In the genomic region with DNA sequence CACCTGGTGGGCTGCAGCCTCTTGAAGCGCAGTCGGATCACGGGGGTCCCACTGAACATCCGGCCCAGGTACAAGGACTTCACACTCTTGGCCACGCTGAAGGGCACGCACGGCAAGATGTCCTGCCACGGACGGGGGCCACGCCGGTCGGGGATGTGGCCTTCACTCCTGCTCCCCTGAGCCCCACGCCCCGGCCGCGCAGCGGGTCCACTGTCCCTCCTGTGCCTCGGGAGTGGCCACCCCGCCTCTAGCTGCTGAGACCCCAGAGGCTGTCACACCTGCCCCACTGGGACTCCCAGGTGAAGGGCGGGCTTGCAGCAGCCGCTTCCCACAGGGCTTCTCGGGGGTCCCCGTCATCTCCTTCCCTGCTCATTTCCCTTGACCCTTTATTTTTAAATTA, we compare ENCODE assay signal across 1 cellular context.
TF ChIP-seq lines count a peak whose summit lies in the region.

No MANE protein-coding gene starts in this region.

TF ChIP-seq in HepG2, 621 proteins besides CTCF, POLR2A, EP300 and RAD21:
- TF ChIP-seq BCL6 (CRISPR knock-in tag; IDR thresholded peaks at IDR 0.05), result no peak
- no peak for TF ChIP-seq ZBTB1 (CRISPR knock-in tag; IDR thresholded peaks at IDR 0.05; ENCODE audit: borderline replicate concordance)
- TF ChIP-seq ATF5 (CRISPR knock-in tag; IDR thresholded peaks at IDR 0.05; ENCODE audit: low read depth), result no peak
- TF ChIP-seq ZFP62 (CRISPR knock-in tag; IDR thresholded peaks at IDR 0.05), result no peak
- TF ChIP-seq BATF2 (CRISPR knock-in tag; IDR thresholded peaks at IDR 0.05), result no peak
- TF ChIP-seq BORCS8-MEF2B (CRISPR knock-in tag; IDR thresholded peaks at IDR 0.05), result no peak
- TF ChIP-seq, protein P1, sequence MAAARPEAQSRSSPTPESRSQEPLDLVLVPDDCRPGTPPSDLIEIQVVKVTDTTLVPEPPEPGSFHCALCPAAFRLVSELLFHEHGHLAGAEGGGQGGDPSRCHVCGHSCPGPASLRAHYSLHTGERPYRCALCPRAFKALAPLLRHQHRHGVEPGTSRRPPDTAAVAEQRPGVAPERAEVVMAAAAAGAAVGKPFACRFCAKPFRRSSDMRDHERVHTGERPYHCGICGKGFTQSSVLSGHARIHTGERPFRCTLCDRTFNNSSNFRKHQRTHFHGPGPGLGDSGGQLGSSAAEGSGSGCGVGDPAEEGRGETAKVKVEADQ (CRISPR knock-in tag; IDR thresholded peaks at IDR 0.05; ENCODE audit: borderline replicate concordance), result no peak
- no peak for TF ChIP-seq ZNF225 (CRISPR knock-in tag; IDR thresholded peaks at IDR 0.05)
- TF ChIP-seq ZNF407 (CRISPR knock-in tag; IDR thresholded peaks at IDR 0.05; ENCODE audit: not compliant biosample characterization), result no peak
- no peak for TF ChIP-seq HNRNPL (IDR thresholded peaks at IDR 0.05; ENCODE audit: low read depth, low read length)
- no peak for TF ChIP-seq DBP (CRISPR knock-in tag; IDR thresholded peaks at IDR 0.05; ENCODE audit: not compliant biosample characterization)
- TF ChIP-seq, protein P2, sequence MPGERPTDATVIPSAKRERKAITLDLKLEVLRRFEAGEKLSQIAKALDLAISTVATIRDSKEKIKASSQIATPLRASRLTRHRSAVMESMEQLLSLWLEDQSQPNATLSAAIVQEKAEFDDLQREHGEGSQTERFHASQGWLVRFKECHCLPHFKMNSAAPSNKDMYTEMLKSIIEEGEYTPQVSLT (CRISPR knock-in tag; IDR thresholded peaks at IDR 0.05; ENCODE audit: borderline replicate concordance, low read depth), result no peak
- no peak for TF ChIP-seq HOXA7 (CRISPR knock-in tag; IDR thresholded peaks at IDR 0.05)
- TF ChIP-seq GATAD1 (CRISPR knock-in tag; IDR thresholded peaks at IDR 0.05), result no peak
- TF ChIP-seq PPARG (CRISPR knock-in tag; conservative IDR thresholded peaks at IDR 0.05), result no peak
- TF ChIP-seq JARID2 (CRISPR knock-in tag; IDR thresholded peaks at IDR 0.05; ENCODE audit: insufficient replicate concordance), result no peak
- TF ChIP-seq ZNF614 (CRISPR knock-in tag; IDR thresholded peaks at IDR 0.05; ENCODE audit: borderline replicate concordance), result no peak
TF ChIP-seq in HepG2: peak in this region for 0.
